ENCODE assay signal across 7 cellular contexts in genomic region chr6:111011360-111012142, GRCh38. TPM values are rescaled to one million over a fixed set of nuclear protein-coding genes. Genes with fewer than 3 reads are reported as not detected.
DNase-seq lines count a peak whose midpoint lies in the region; ATAC-seq and TF ChIP-seq lines count a peak whose summit lies in the region.

No MANE protein-coding gene starts in this region.

- H3K9me3 ChIP-seq in OCI-LY1 (ENCODE audit: low read length) (no peaks in the 10 kb centered on the region), lower lobe of right lung (no peaks in the 10 kb centered on the region)

- peak; percentile 58 for ATAC-seq in HG02571 (IDR thresholded peaks at IDR 0.05; ENCODE audit: unreplicated experiment)
- ATAC-seq in lower lobe of right lung = peak; percentile 62 to 82
- no peak for ATAC-seq in GM21381 (IDR thresholded peaks at IDR 0.05; ENCODE audit: unreplicated experiment)
- ATAC-seq in HG03565 (IDR thresholded peaks at IDR 0.05; ENCODE audit: unreplicated experiment) = no peak

- no peaks in the 10 kb centered on the region for H3F3A ChIP-seq in OCI-LY1 (ENCODE audit: insufficient read depth, low read length)

- H3K4me1 ChIP-seq in OCI-LY1 (ENCODE audit: insufficient read depth, low read length, severe bottlenecking) (no peaks in the 10 kb centered on the region), lower lobe of right lung (peaks cover 5% of the 10 kb centered on the region)

- H3K36me3 ChIP-seq in OCI-LY1 (ENCODE audit: insufficient read depth, low read length) (peaks cover 85% of the 10 kb centered on the region), lower lobe of right lung (peaks cover 75% of the 10 kb centered on the region)

- no peak overlapping the region for H3K4me2 ChIP-seq in OCI-LY1 (ENCODE audit: low read length)

- no peaks in the 10 kb centered on the region for H3K27me3 ChIP-seq in OCI-LY1 (ENCODE audit: insufficient read depth, low read length)
- H3K27me3 ChIP-seq in lower lobe of right lung (ENCODE audit: low read depth) = no peaks in the 10 kb centered on the region

- no peaks in the 10 kb centered on the region for H3K9me2 ChIP-seq in OCI-LY1 (ENCODE audit: low read depth, low read length)

- H3K27ac ChIP-seq in OCI-LY1 (ENCODE audit: low read depth, low read length, poor library complexity, severe bottlenecking) = no peak overlapping the region
- H3K27ac ChIP-seq in lower lobe of right lung = no peak overlapping the region

- intact Hi-C loops in lower lobe of right lung (cut with DNase I) = no loop called here

- H3K4me3 ChIP-seq in OCI-LY1 (ENCODE audit: low read depth, low read length, poor library complexity, severe bottlenecking) (no peak overlapping the region), lower lobe of right lung (no peak overlapping the region)

- H3K9ac ChIP-seq in OCI-LY1 (ENCODE audit: low read length) = no peak overlapping the region

- no peaks in the 10 kb centered on the region for H3K79me2 ChIP-seq in OCI-LY1 (ENCODE audit: insufficient read depth, low read length)

- DNase-seq in ELR (ENCODE audit: low read depth) = peak; percentile 60
- peak; percentile 51 for DNase-seq in dedifferentiated amniotic fluid mesenchymal stem cell (ENCODE audit: extremely low spot score)
- no peak for DNase-seq in lower lobe of right lung

- peak; percentile 68 for TF ChIP-seq CTCF in OCI-LY1 (IDR thresholded peaks at IDR 0.05; ENCODE audit: low read length)
- TF ChIP-seq CTCF in lower lobe of right lung (IDR thresholded peaks at IDR 0.05) = peak; percentile 49

- H2AFZ ChIP-seq in OCI-LY1 (ENCODE audit: low read length) = no peak overlapping the region

- no peaks in the 10 kb centered on the region for H4K20me1 ChIP-seq in OCI-LY1 (ENCODE audit: insufficient read depth, low read length)

RNA-seq across cellular contexts. Expression of gene RPF2, which starts 29.7 kb away (rescaled TPM):
- total RNA-seq in lower lobe of right lung = 15.5 TPM

RNA-seq across cellular contexts. Expression of gene GTF3C6, which starts 53.0 kb away (rescaled TPM):
- total RNA-seq in lower lobe of right lung = 46.1 TPM

Comparison
In these comparisons a context has a peak if more than half of its experiments do, and no peak if none do; other contexts are left out.
1. ATAC-seq: peak in HG02571 (single experiment) and lower lobe of right lung (2 of 2); none in GM21381 (single experiment) and HG03565 (single experiment).